19 cellular contexts compared by ENCODE assay signal in the genomic region with DNA sequence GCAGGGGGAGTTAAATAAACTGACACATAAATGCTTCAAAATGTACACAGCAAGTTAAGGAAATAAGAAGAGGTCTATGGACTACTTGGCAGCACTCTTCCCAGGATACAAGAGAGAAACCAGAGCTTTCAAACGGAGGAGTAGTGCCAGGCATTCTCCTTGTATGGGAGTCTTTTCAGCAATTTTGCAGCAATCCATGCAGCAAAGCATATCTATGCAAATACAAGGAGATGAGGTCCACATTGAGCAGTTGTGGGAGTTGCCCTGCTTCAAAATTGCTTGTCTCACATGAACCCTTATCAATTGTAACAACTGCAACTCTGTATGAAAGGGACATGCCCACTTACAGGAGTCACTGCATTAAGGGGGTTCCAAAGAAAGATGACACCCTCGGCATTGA. TPM values are rescaled to one million over a fixed set of nuclear protein-coding genes. Genes with fewer than 3 reads are reported as not detected.
"Had no signal": no experiment of that assay in that cellular context is flagged by ENCODE, and none has a peak within 500 bp of the region (broad histone marks: within the 10 kb centered on the region; RNA-seq: fewer than 3 reads in every experiment).

No MANE protein-coding gene starts in this region.

- H3K27me3 ChIP-seq: esophagus muscularis mucosa, hepatocyte, neutrophil, spleen, transverse colon had no signal

- H3K9me3 ChIP-seq: esophagus muscularis mucosa, mucosa of descending colon, neutrophil, spleen, thoracic aorta, transverse colon had no signal

- H2AFZ ChIP-seq: hepatocyte had no signal

- ATAC-seq: mucosa of descending colon; naive thymus-derived CD8-positive, alpha-beta T cell; sciatic nerve; stimulated activated memory B cell treated with anti-CD40 and anti-IgM and Interleukin-4, amounts not matched to agents 10 μg/mL and 1 μg/mL and 100 μg/mL, for 72 hours had no signal

- H3K79me2 ChIP-seq: hepatocyte had no signal

- H3K4me2 ChIP-seq: hepatocyte had no signal

- H3K36me3 ChIP-seq: esophagus muscularis mucosa, neutrophil, spleen, thoracic aorta, transverse colon had no signal

- DNase-seq: effector memory CD4-positive, alpha-beta T cell; foreskin melanocyte; head of caudate nucleus; kidney glomerular epithelial cell; mucosa of descending colon; naive thymus-derived CD8-positive, alpha-beta T cell; posterior cingulate gyrus; spleen; stimulated activated CD4-positive, alpha-beta T cell treated with anti-CD3 and anti-CD28 coated beads, Interleukin-15, amount 100 ng/mL, for 24 hours; stimulated activated CD4-positive, alpha-beta T cell treated with anti-CD3 and anti-CD28 coated beads, Interleukin-1b, Interleukin-23, amount 100 ng/mL, for 48 hours; stimulated activated CD4-positive, alpha-beta T cell treated with anti-CD3 and anti-CD28 coated beads, Interleukin-4, amount 100 ng/mL, for 24 hours; transverse colon had no signal

- H3K4me1 ChIP-seq: esophagus muscularis mucosa, spleen had no signal

- H3K27ac ChIP-seq: epithelial cell of prostate, esophagus muscularis mucosa, hepatocyte, neutrophil, spleen, thoracic aorta, transverse colon had no signal

- H3K4me3 ChIP-seq: esophagus muscularis mucosa, hepatocyte, mucosa of descending colon, spleen, thoracic aorta, transverse colon had no signal

RNA-seq across cellular contexts. Expression of a gene that starts 37.8 kb away (rescaled TPM):
- total RNA-seq: naive thymus-derived CD8-positive, alpha-beta T cell had no signal
